ENCODE assay signal across 13 cellular contexts in genomic region chr6:32173051-32173727, GRCh38. TPM values are rescaled to one million over a fixed set of nuclear protein-coding genes. Genes with fewer than 3 reads are reported as not detected.
DNase-seq lines count a peak whose midpoint lies in the region; ATAC-seq, FAIRE-seq and TF ChIP-seq lines count a peak whose summit lies in the region.
"Had no signal": no experiment of that assay in that cellular context is flagged by ENCODE, and none has a peak within 500 bp of the region (broad histone marks: within the 10 kb centered on the region; RNA-seq: fewer than 3 reads in every experiment).

No MANE protein-coding gene starts in this region.

- H3K9me3 ChIP-seq in CD4-positive, CD25-positive, alpha-beta regulatory T cell (ENCODE audit: control insufficient read depth in 2 of 2, low read length in 2 of 2): no peaks in the 10 kb centered on the region
- H3K9me3 ChIP-seq in HEK293 (ENCODE audit: control insufficient read depth, insufficient read depth, low read depth, low read length) (no peaks in the 10 kb centered on the region), K562 (replicated peaks; ENCODE audit: control insufficient read depth, insufficient read depth, low read depth, low read length) (no peaks in the 10 kb centered on the region), HAP-1 (no peaks in the 10 kb centered on the region)
- H3K9me3 ChIP-seq in naive thymus-derived CD4-positive, alpha-beta T cell (ENCODE audit: control insufficient read depth in 2 of 3, low read length in 3 of 3): no peaks in the 10 kb centered on the region
- H3K9me3 ChIP-seq: sigmoid colon had no signal

- CTCF ChIA-PET in HEK293 (lab: Yijun Ruan, JAX) (interaction anchor here (0.7 to 1.0 kb wide), 2 partner anchors 32 to 56 kb away, joined by 3 to 5 read pairs; no protein-coding TSS in a partner anchor), K562 (lab: Yijun Ruan, JAX; ENCODE audit: low intra/inter-chr PET ratio) (no interaction called here)
- CTCF ChIA-PET in naive thymus-derived CD4-positive, alpha-beta T cell (lab: Charles Lee): no interaction called here

- H3K79me2 ChIP-seq in K562 (ENCODE audit: control insufficient read depth, insufficient read depth, low read length): peaks cover 47% of the 10 kb centered on the region

- no peak for TF ChIP-seq RAD21 in K562 (CRISPR knock-in tag; conservative IDR thresholded peaks at IDR 0.05 in 1 of 2, IDR thresholded peaks at IDR 0.05 in 1 of 2)

- peak overlapping the region; percentile 4 to 31; a peak in 1 of 4 replicates for H3K9ac ChIP-seq in K562 (ENCODE audit: insufficient read depth in 1 of 2, low read depth in 2 of 2, low read length in 2 of 2)

- no peak overlapping the region for H3K4me3 ChIP-seq in CD4-positive, CD25-positive, alpha-beta regulatory T cell (ENCODE audit: low read depth, low read length)
- H3K4me3 ChIP-seq in HEK293 (ENCODE audit: low read depth, low read length) (no peak overlapping the region), K562 (no peak overlapping the region), HAP-1 (no peak overlapping the region)
- H3K4me3 ChIP-seq in naive thymus-derived CD4-positive, alpha-beta T cell (ENCODE audit: low read length): no peak overlapping the region
- H3K4me3 ChIP-seq: sigmoid colon had no signal

- no peak for ATAC-seq in CD4-positive, CD25-positive, alpha-beta regulatory T cell (ENCODE audit: low read depth in 2 of 2)
- no peak for ATAC-seq in K562
- ATAC-seq in naive thymus-derived CD4-positive, alpha-beta T cell: no peak
- no peak for ATAC-seq in HG03378 (IDR thresholded peaks at IDR 0.05; ENCODE audit: unreplicated experiment)
- no peak for ATAC-seq in GM21619 (IDR thresholded peaks at IDR 0.05; ENCODE audit: unreplicated experiment)
- no peak for ATAC-seq in left ventricle myocardium superior

- no peak for TF ChIP-seq EP300 in K562 (IDR thresholded peaks at IDR 0.05; ENCODE audit: low read length)

- no peak for FAIRE-seq in K562 (lab: Jason Lieb, UNC)

- no peak for DNase-seq in CD4-positive, CD25-positive, alpha-beta regulatory T cell
- no peak for DNase-seq in K562 (ENCODE audit: extremely low read depth in 1 of 4, low spot score in 3 of 4)
- peak in 3 of 9 donors; percentile 43 to 51 (median 45) for DNase-seq in naive thymus-derived CD4-positive, alpha-beta T cell
- no peak for DNase-seq in HAP-1 (ENCODE audit: low spot score in 2 of 2)
- DNase-seq in left ventricle myocardium superior: no peak
- DNase-seq: GDM1, NCI-H1417 treated with DMSO at 0.1 percent for 48 hours, NCI-H510A, sigmoid colon, T-helper 9 cell had no signal

- TF ChIP-seq CTCF in HEK293 (tag by site-specific recombination; IDR thresholded peaks at IDR 0.05): no peak
- TF ChIP-seq CTCF in K562 (IDR thresholded peaks at IDR 0.05 in 2 of 3, conservative IDR thresholded peaks at IDR 0.05 in 1 of 3; ENCODE audit: insufficient read depth in 2 of 3, low read depth in 1 of 3, low read length in 3 of 3): no peak

- in situ Hi-C loops in K562 (cut with MboI): no loop called here
- in situ Hi-C loops in HAP-1 (cut with MboI; ENCODE audit: low sequenced_read_pairs): no loop called here

- H3K4me2 ChIP-seq in K562 (ENCODE audit: insufficient read depth, low read length): peak overlapping the region; percentile 15; the same call in 1 of the 2 replicates

- 63% methylated on average over 4 of the region's 4 CpGs for WGBS in K562 (ENCODE audit: insufficient coverage, low coverage, missing lambda C conversion rate)

- H3K27me3 Mint-ChIP-seq in CD4-positive, CD25-positive, alpha-beta regulatory T cell: no peaks in the 10 kb centered on the region
- no peaks in the 10 kb centered on the region for H3K27me3 Mint-ChIP-seq in naive thymus-derived CD4-positive, alpha-beta T cell

- H3K27me3 ChIP-seq in CD4-positive, CD25-positive, alpha-beta regulatory T cell (ENCODE audit: control insufficient read depth, insufficient read depth, low read length): no peaks in the 10 kb centered on the region
- H3K27me3 ChIP-seq in K562 (ENCODE audit: control insufficient read depth in 2 of 2, insufficient read depth in 2 of 2, low read length in 2 of 2): no peaks in the 10 kb centered on the region
- H3K27me3 ChIP-seq in naive thymus-derived CD4-positive, alpha-beta T cell (ENCODE audit: control insufficient read depth in 2 of 2, insufficient read depth in 2 of 2, low read length in 2 of 2): no peaks in the 10 kb centered on the region
- H3K27me3 ChIP-seq in HAP-1 (ENCODE audit: low read depth): no peaks in the 10 kb centered on the region
- H3K27me3 ChIP-seq: sigmoid colon had no signal

- TF ChIP-seq POLR2A in K562 (conservative IDR thresholded peaks at IDR 0.05): no peak

- H3K9me3 Mint-ChIP-seq in CD4-positive, CD25-positive, alpha-beta regulatory T cell: no peaks in the 10 kb centered on the region
- H3K9me3 Mint-ChIP-seq in naive thymus-derived CD4-positive, alpha-beta T cell: peaks cover 0 to 3% (median 0%) of the 10 kb centered on the region in 11 donors

- no TSS peak for BruUV-seq in K562 (replicated peaks; lab: Mats Ljungman, UMichigan)

- H3K27ac Mint-ChIP-seq in CD4-positive, CD25-positive, alpha-beta regulatory T cell: peak overlapping the region in 1 of 3 donors; percentile 74
- peak overlapping the region; percentile 7 to 88 (median 66) for H3K27ac Mint-ChIP-seq in naive thymus-derived CD4-positive, alpha-beta T cell

- H3K4me1 Mint-ChIP-seq in CD4-positive, CD25-positive, alpha-beta regulatory T cell: peaks cover 6 to 71% (median 30%) of the 10 kb centered on the region in 4 donors
- H3K4me1 Mint-ChIP-seq in naive thymus-derived CD4-positive, alpha-beta T cell: peaks cover 41 to 63% (median 58%) of the 10 kb centered on the region in 7 donors

- intact Hi-C loops in K562 (cut with micrococcal nuclease) (loop anchor here (10.0 kb wide), 2 partner anchors 348 to 508 kb away; partner anchors contain the start of genes C6orf47, CSNK2B, GPANK1 and HSPA1B), left ventricle myocardium superior (cut with micrococcal nuclease) (loop anchor here (10.0 kb wide), 1 partner anchor 48 kb away; the partner anchor contains the start of gene ATF6B)
- intact Hi-C loops in naive thymus-derived CD4-positive, alpha-beta T cell (cut with micrococcal nuclease): no loop called here

- peaks cover 22% of the 10 kb centered on the region for H3K36me3 Mint-ChIP-seq in CD4-positive, CD25-positive, alpha-beta regulatory T cell
- peaks cover 5 to 25% (median 11%) of the 10 kb centered on the region in 5 donors for H3K36me3 Mint-ChIP-seq in naive thymus-derived CD4-positive, alpha-beta T cell

- H3K27ac ChIP-seq in CD4-positive, CD25-positive, alpha-beta regulatory T cell (ENCODE audit: insufficient read depth, low read length, poor library complexity, severe bottlenecking): no peak overlapping the region
- H3K27ac ChIP-seq in HEK293 (ENCODE audit: extremely low read depth, low read depth, low read length) (no peak overlapping the region), K562 (ENCODE audit: extremely low read depth, low read depth, low read length) (no peak overlapping the region; the same call in 2 of the 3 replicates)
- H3K27ac ChIP-seq in naive thymus-derived CD4-positive, alpha-beta T cell (ENCODE audit: low read depth, low read length): peak overlapping the region; percentile 37

- POLR2A ChIA-PET in HEK293 (lab: Yijun Ruan, JAX): no interaction called here
- POLR2A ChIA-PET in K562 (lab: Yijun Ruan, JAX): interaction anchor here (0.5 to 1.4 kb wide), 4 partner anchors 9 to 24 kb away, joined by 3 to 5 read pairs (median 4); partner anchors contain the start of gene PBX2
- POLR2A ChIA-PET in naive thymus-derived CD4-positive, alpha-beta T cell (lab: Charles Lee): interaction anchor here (1.3 to 1.8 kb wide), 2 partner anchors 15 to 20 kb away, joined by 4 to 10 read pairs; partner anchors contain the start of gene GPSM3

- no peak overlapping the region for H2AFZ ChIP-seq in K562 (ENCODE audit: low read depth, low read length)

- peak overlapping the region; percentile 8 to 78 (median 52) for H3K4me3 Mint-ChIP-seq in CD4-positive, CD25-positive, alpha-beta regulatory T cell
- H3K4me3 Mint-ChIP-seq in naive thymus-derived CD4-positive, alpha-beta T cell: peak overlapping the region; percentile 17 to 97 (median 58)

- H3K36me3 ChIP-seq in CD4-positive, CD25-positive, alpha-beta regulatory T cell (ENCODE audit: control insufficient read depth, insufficient read depth, low read length): peaks cover 12% of the 10 kb centered on the region
- H3K36me3 ChIP-seq in HEK293 (ENCODE audit: control insufficient read depth in 2 of 2, insufficient read depth in 1 of 2, low read length in 2 of 2): peaks cover 15 to 42% of the 10 kb centered on the region in 2 experiments; a peak in 2 of 3 replicates
- peaks cover 45% of the 10 kb centered on the region for H3K36me3 ChIP-seq in K562 (ENCODE audit: control insufficient read depth, insufficient read depth, low read length)
- H3K36me3 ChIP-seq in naive thymus-derived CD4-positive, alpha-beta T cell (ENCODE audit: control insufficient read depth in 2 of 3, insufficient read depth in 3 of 3, low read length in 3 of 3): peaks cover 0 to 32% (median 15%) of the 10 kb centered on the region in 3 experiments
- H3K36me3 ChIP-seq in HAP-1 (replicated peaks): peaks cover 27% of the 10 kb centered on the region

- H3K4me1 ChIP-seq in CD4-positive, CD25-positive, alpha-beta regulatory T cell (ENCODE audit: control insufficient read depth, insufficient read depth, low read length, poor library complexity, severe bottlenecking): peaks cover 31% of the 10 kb centered on the region
- peaks cover 7% of the 10 kb centered on the region for H3K4me1 ChIP-seq in HEK293 (ENCODE audit: control insufficient read depth, insufficient read depth, low read length)
- H3K4me1 ChIP-seq in K562 (replicated peaks in 1 of 2; ENCODE audit: control insufficient read depth in 2 of 2, insufficient read depth in 2 of 2, low read length in 2 of 2): peaks cover 37 to 55% of the 10 kb centered on the region in 2 experiments
- peaks cover 21 to 42% of the 10 kb centered on the region in 2 donors for H3K4me1 ChIP-seq in naive thymus-derived CD4-positive, alpha-beta T cell (ENCODE audit: control insufficient read depth in 2 of 2, insufficient read depth in 2 of 2, low read length in 2 of 2)
- peaks cover 19% of the 10 kb centered on the region for H3K4me1 ChIP-seq in HAP-1

- H4K20me1 ChIP-seq in K562 (replicated peaks; ENCODE audit: control insufficient read depth, insufficient read depth, low read length): no peaks in the 10 kb centered on the region

- H3K9me1 ChIP-seq in K562 (ENCODE audit: control insufficient read depth, insufficient read depth, low read length): no peaks in the 10 kb centered on the region

RNA-seq across cellular contexts. Expression of gene AGPAT1, which starts 2.7 kb away (rescaled TPM):
- total RNA-seq in CD4-positive, CD25-positive, alpha-beta regulatory T cell: 23.9 TPM
- polyA plus RNA-seq in CD4-positive, CD25-positive, alpha-beta regulatory T cell: 10 to 100 TPM; 11.8 to 15.2 (median 14.3) TPM
- 57.1 and 153 TPM in 2 replicates for total RNA-seq in K562 (2011; cell fraction: chromatin; rRNA removed; ENCODE audit: low replicate concordance)
- 190 and 234 TPM in 2 replicates for total RNA-seq in K562 (2011; cell fraction: nucleolus; rRNA removed)
- total RNA-seq in K562 (2011; cell fraction: nucleoplasm; rRNA removed): 210 and 316 TPM in 2 replicates
- total RNA-seq in K562 (2014; rRNA removed): 69.4 and 115 TPM in 2 replicates
- 45.4 and 51.9 TPM in 2 replicates for total RNA-seq in K562 (2014; rRNA removed; fragmentation: Illumina TruSeq; extraction: Trizol)
- total RNA-seq in K562 (2015; rRNA removed; fragmentation: Illumina TruSeq; extraction: Trizol): 53.2 and 54.1 TPM in 2 replicates
- total RNA-seq in K562 (2021): 107 and 109 TPM in 2 replicates
- polyA plus RNA-seq in K562 (2011; rRNA removed): 78.7 and 138 TPM in 2 replicates
- 220 and 272 TPM in 2 replicates for polyA plus RNA-seq in K562 (2011; cell fraction: cytosol; rRNA removed)
- polyA plus RNA-seq in K562 (2011; cell fraction: nucleus; rRNA removed): 108 and 142 TPM in 2 replicates
- 133 and 141 TPM in 2 replicates for polyA plus RNA-seq in K562 (2012)
- polyA plus RNA-seq in K562 (2014; fragmentation: Illumina TruSeq; extraction: Trizol): 165 and 176 TPM in 2 replicates
- 10 to 100 TPM; 37.9 to 43.6 TPM for polyA plus RNA-seq in K562 (2014; fragmentation: Nextera tagmentation; extraction: Ambion mirVana)
- polyA plus RNA-seq in K562 (2014; rRNA removed): 78.2 and 78.4 TPM in 2 replicates
- polyA minus RNA-seq in K562 (2011; rRNA and poly(A)+ RNA removed): 92.5 and 120 TPM in 2 replicates
- 98.4 and 124 TPM in 2 replicates for polyA minus RNA-seq in K562 (2011; cell fraction: cytosol; rRNA and poly(A)+ RNA removed)
- polyA minus RNA-seq in K562 (2011; cell fraction: nucleus; rRNA and poly(A)+ RNA removed): 25.2 and 30.5 TPM in 2 replicates
- 10 to 100 TPM; 25.0 to 46.1 (median 31.6) TPM for total RNA-seq in naive thymus-derived CD4-positive, alpha-beta T cell
- polyA plus RNA-seq in naive thymus-derived CD4-positive, alpha-beta T cell: 10 to 100 TPM; 19.3 to 19.5 TPM
- total RNA-seq in left ventricle myocardium superior: 49.7 TPM

RNA-seq across cellular contexts. Expression of gene RNF5, which starts 5.0 kb away (rescaled TPM):
- 30.0 TPM for total RNA-seq in CD4-positive, CD25-positive, alpha-beta regulatory T cell
- polyA plus RNA-seq in CD4-positive, CD25-positive, alpha-beta regulatory T cell: 100 to 1,000 TPM; 117 to 135 (median 131) TPM
- 19.1 and 20.3 TPM in 2 replicates for total RNA-seq in K562 (2011; cell fraction: chromatin; rRNA removed; ENCODE audit: low replicate concordance)
- total RNA-seq in K562 (2011; cell fraction: nucleolus; rRNA removed): 21.5 and 22.6 TPM in 2 replicates
- 36.4 and 49.9 TPM in 2 replicates for total RNA-seq in K562 (2011; cell fraction: nucleoplasm; rRNA removed)
- 129 and 156 TPM in 2 replicates for total RNA-seq in K562 (2014; rRNA removed)
- total RNA-seq in K562 (2014; rRNA removed; fragmentation: Illumina TruSeq; extraction: Trizol): 123 and 128 TPM in 2 replicates
- total RNA-seq in K562 (2015; rRNA removed; fragmentation: Illumina TruSeq; extraction: Trizol): 99.1 and 110 TPM in 2 replicates
- total RNA-seq in K562 (2021): 149 and 154 TPM in 2 replicates
- 161 and 163 TPM in 2 replicates for polyA plus RNA-seq in K562 (2011; rRNA removed)
- 240 and 251 TPM in 2 replicates for polyA plus RNA-seq in K562 (2011; cell fraction: cytosol; rRNA removed)
- 54.9 and 71.1 TPM in 2 replicates for polyA plus RNA-seq in K562 (2011; cell fraction: nucleus; rRNA removed)
- 213 and 399 TPM in 2 replicates for polyA plus RNA-seq in K562 (2012)
- polyA plus RNA-seq in K562 (2014; fragmentation: Illumina TruSeq; extraction: Trizol): 227 and 245 TPM in 2 replicates
- 10 to 100 TPM; 62.2 to 95.5 TPM for polyA plus RNA-seq in K562 (2014; fragmentation: Nextera tagmentation; extraction: Ambion mirVana)
- polyA plus RNA-seq in K562 (2014; rRNA removed): 207 and 223 TPM in 2 replicates
- polyA minus RNA-seq in K562 (2011; rRNA and poly(A)+ RNA removed): 48.7 TPM in 2 replicates
- polyA minus RNA-seq in K562 (2011; cell fraction: cytosol; rRNA and poly(A)+ RNA removed): 29.3 and 40.5 TPM in 2 replicates
- polyA minus RNA-seq in K562 (2011; cell fraction: nucleus; rRNA and poly(A)+ RNA removed): 9.3 and 18.2 TPM in 2 replicates
- total RNA-seq in naive thymus-derived CD4-positive, alpha-beta T cell: 10 to 100 TPM; 17.0 to 50.6 (median 40.9) TPM
- 100 to 1,000 TPM; 107 to 111 TPM for polyA plus RNA-seq in naive thymus-derived CD4-positive, alpha-beta T cell
- total RNA-seq in left ventricle myocardium superior: 94.1 TPM

RNA-seq across cellular contexts. Expression of gene EGFL8, which starts 8.8 kb away (rescaled TPM):
- total RNA-seq in CD4-positive, CD25-positive, alpha-beta regulatory T cell: 9.9 TPM
- under 1 TPM in 1 of 4 donors, not detected in 3; 0.60 TPM for polyA plus RNA-seq in CD4-positive, CD25-positive, alpha-beta regulatory T cell
- 40.9 and 90.2 TPM in 2 replicates for total RNA-seq in K562 (2011; cell fraction: chromatin; rRNA removed; ENCODE audit: low replicate concordance)
- total RNA-seq in K562 (2011; cell fraction: nucleolus; rRNA removed): 30.7 and 39.2 TPM in 2 replicates
- 33.1 and 38.9 TPM in 2 replicates for total RNA-seq in K562 (2011; cell fraction: nucleoplasm; rRNA removed)
- 14.2 and 20.9 TPM in 2 replicates for total RNA-seq in K562 (2014; rRNA removed)
- 10.0 and 12.1 TPM in 2 replicates for total RNA-seq in K562 (2014; rRNA removed; fragmentation: Illumina TruSeq; extraction: Trizol)
- total RNA-seq in K562 (2015; rRNA removed; fragmentation: Illumina TruSeq; extraction: Trizol): 13.3 and 15.5 TPM in 2 replicates
- total RNA-seq in K562 (2021): 21.7 and 26.0 TPM in 2 replicates
- 14.8 and 17.9 TPM in 2 replicates for polyA plus RNA-seq in K562 (2011; rRNA removed)
- 9.3 and 10.7 TPM in 2 replicates for polyA plus RNA-seq in K562 (2011; cell fraction: cytosol; rRNA removed)
- polyA plus RNA-seq in K562 (2011; cell fraction: nucleus; rRNA removed): 115 and 141 TPM in 2 replicates
- 16.3 and 29.8 TPM in 2 replicates for polyA plus RNA-seq in K562 (2012)
- 19.1 and 26.3 TPM in 2 replicates for polyA plus RNA-seq in K562 (2014; fragmentation: Illumina TruSeq; extraction: Trizol)
- polyA plus RNA-seq in K562 (2014; fragmentation: Nextera tagmentation; extraction: Ambion mirVana): 1 to 10 TPM; 2.2 to 2.8 TPM
- 39.8 and 47.4 TPM in 2 replicates for polyA plus RNA-seq in K562 (2014; rRNA removed)
- 1.7 and 2.6 TPM in 2 replicates for polyA minus RNA-seq in K562 (2011; rRNA and poly(A)+ RNA removed)
- 1.9 TPM in 1 of 2 replicates, not detected in the other for polyA minus RNA-seq in K562 (2011; cell fraction: cytosol; rRNA and poly(A)+ RNA removed)
- 8.6 and 11.7 TPM in 2 replicates for polyA minus RNA-seq in K562 (2011; cell fraction: nucleus; rRNA and poly(A)+ RNA removed)
- total RNA-seq in naive thymus-derived CD4-positive, alpha-beta T cell: 10 to 100 TPM in 4 of 5 experiments, 1 to 10 TPM in 1; 7.5 to 25.9 (median 17.2) TPM
- polyA plus RNA-seq in naive thymus-derived CD4-positive, alpha-beta T cell: under 1 TPM; 0.30 to 0.86 TPM
- total RNA-seq in left ventricle myocardium superior: 7.7 TPM

RNA-seq across cellular contexts. Expression of gene AGER, which starts 10.9 kb away (rescaled TPM):
- 27.8 TPM for total RNA-seq in CD4-positive, CD25-positive, alpha-beta regulatory T cell
- polyA plus RNA-seq in CD4-positive, CD25-positive, alpha-beta regulatory T cell: under 1 TPM in 2 of 4 donors, not detected in 2; 0.44 to 0.52 TPM
- total RNA-seq in K562 (2011; cell fraction: chromatin; rRNA removed; ENCODE audit: low replicate concordance): 28.3 and 66.0 TPM in 2 replicates
- total RNA-seq in K562 (2011; cell fraction: nucleolus; rRNA removed): 35.5 and 36.5 TPM in 2 replicates
- total RNA-seq in K562 (2011; cell fraction: nucleoplasm; rRNA removed): 27.8 and 29.8 TPM in 2 replicates
- total RNA-seq in K562 (2014; rRNA removed) (5.3 and 6.2 TPM in 2 replicates), K562 (2014; rRNA removed; fragmentation: Illumina TruSeq; extraction: Trizol) (2.0 and 2.2 TPM in 2 replicates), K562 (2015; rRNA removed; fragmentation: Illumina TruSeq; extraction: Trizol) (3.0 and 3.6 TPM in 2 replicates), K562 (2021) (7.8 and 11.5 TPM in 2 replicates), left ventricle myocardium superior (3.0 TPM)
- polyA plus RNA-seq in K562 (2011; rRNA removed) (4.1 and 7.9 TPM in 2 replicates), K562 (2014; fragmentation: Illumina TruSeq; extraction: Trizol) (5.8 and 8.2 TPM in 2 replicates), K562 (2014; fragmentation: Nextera tagmentation; extraction: Ambion mirVana) (1 to 10 TPM; 1.2 to 1.8 TPM), K562 (2014; rRNA removed) (10.9 and 11.1 TPM in 2 replicates)
- 2.4 and 3.1 TPM in 2 replicates for polyA plus RNA-seq in K562 (2011; cell fraction: cytosol; rRNA removed)
- 75.1 and 86.2 TPM in 2 replicates for polyA plus RNA-seq in K562 (2011; cell fraction: nucleus; rRNA removed)
- 11.6 and 18.0 TPM in 2 replicates for polyA plus RNA-seq in K562 (2012)
- polyA minus RNA-seq in K562 (2011; rRNA and poly(A)+ RNA removed): 0.78 and 0.81 TPM in 2 replicates
- polyA minus RNA-seq in K562 (2011; cell fraction: cytosol; rRNA and poly(A)+ RNA removed): not detected in 2 replicates
- polyA minus RNA-seq in K562 (2011; cell fraction: nucleus; rRNA and poly(A)+ RNA removed): 5.3 and 7.3 TPM in 2 replicates
- 10 to 100 TPM; 32.6 to 92.2 (median 38.0) TPM for total RNA-seq in naive thymus-derived CD4-positive, alpha-beta T cell
- polyA plus RNA-seq in naive thymus-derived CD4-positive, alpha-beta T cell: under 1 TPM in 1 of 2 donors, not detected in 1; 0.47 TPM

RNA-seq across cellular contexts. Expression of gene PBX2, which starts 16.8 kb away (rescaled TPM):
- total RNA-seq in CD4-positive, CD25-positive, alpha-beta regulatory T cell: 106 TPM
- polyA plus RNA-seq in CD4-positive, CD25-positive, alpha-beta regulatory T cell: 1 to 10 TPM; 1.7 to 2.7 (median 1.9) TPM
- total RNA-seq in K562 (2011; cell fraction: chromatin; rRNA removed; ENCODE audit: low replicate concordance): 227 and 442 TPM in 2 replicates
- total RNA-seq in K562 (2011; cell fraction: nucleolus; rRNA removed): 178 and 203 TPM in 2 replicates
- total RNA-seq in K562 (2011; cell fraction: nucleoplasm; rRNA removed): 185 and 217 TPM in 2 replicates
- total RNA-seq in K562 (2014; rRNA removed): 55.6 and 63.8 TPM in 2 replicates
- 44.0 and 45.1 TPM in 2 replicates for total RNA-seq in K562 (2014; rRNA removed; fragmentation: Illumina TruSeq; extraction: Trizol)
- 60.0 and 62.5 TPM in 2 replicates for total RNA-seq in K562 (2015; rRNA removed; fragmentation: Illumina TruSeq; extraction: Trizol)
- total RNA-seq in K562 (2021): 106 and 126 TPM in 2 replicates
- 123 and 127 TPM in 2 replicates for polyA plus RNA-seq in K562 (2011; rRNA removed)
- polyA plus RNA-seq in K562 (2011; cell fraction: cytosol; rRNA removed): 105 and 142 TPM in 2 replicates
- polyA plus RNA-seq in K562 (2011; cell fraction: nucleus; rRNA removed): 340 and 411 TPM in 2 replicates
- polyA plus RNA-seq in K562 (2012): 110 and 127 TPM in 2 replicates
- polyA plus RNA-seq in K562 (2014; fragmentation: Illumina TruSeq; extraction: Trizol): 108 and 119 TPM in 2 replicates
- polyA plus RNA-seq in K562 (2014; fragmentation: Nextera tagmentation; extraction: Ambion mirVana): 1 to 10 TPM; 1.9 to 2.8 TPM
- polyA plus RNA-seq in K562 (2014; rRNA removed): 117 and 134 TPM in 2 replicates
- polyA minus RNA-seq in K562 (2011; rRNA and poly(A)+ RNA removed): 55.9 and 77.0 TPM in 2 replicates
- polyA minus RNA-seq in K562 (2011; cell fraction: cytosol; rRNA and poly(A)+ RNA removed): 46.1 and 60.9 TPM in 2 replicates
- 68.7 and 70.2 TPM in 2 replicates for polyA minus RNA-seq in K562 (2011; cell fraction: nucleus; rRNA and poly(A)+ RNA removed)
- 100 to 1,000 TPM; 105 to 221 (median 144) TPM for total RNA-seq in naive thymus-derived CD4-positive, alpha-beta T cell
- polyA plus RNA-seq in naive thymus-derived CD4-positive, alpha-beta T cell: 1 to 10 TPM; 2.5 to 3.0 TPM
- total RNA-seq in left ventricle myocardium superior: 46.5 TPM

Comparison
In these comparisons a context has a peak if more than half of its experiments do, and no peak if none do; other contexts are left out.
1. intact Hi-C loops: an anchor here in K562 (10.0 kb wide) and left ventricle myocardium superior (10.0 kb wide); none called in naive thymus-derived CD4-positive, alpha-beta T cell.